12 cellular contexts compared by ENCODE assay signal in genomic region chrX:50470103-50471031, GRCh38. TPM values are rescaled to one million over a fixed set of nuclear protein-coding genes. Genes with fewer than 3 reads are reported as not detected.
DNase-seq lines count a peak whose midpoint lies in the region; ATAC-seq, FAIRE-seq and TF ChIP-seq lines count a peak whose summit lies in the region.
"Had no signal": no experiment of that assay in that cellular context is flagged by ENCODE, and none has a peak within 500 bp of the region (broad histone marks: within the 10 kb centered on the region; RNA-seq: fewer than 3 reads in every experiment).

Gene DGKK (minus strand): TSS chrX:50470825. CDS start chrX:50470678, 147 bp downstream.

- FAIRE-seq in A549 (lab: Jason Lieb, UNC), result no peak
- FAIRE-seq in GM12892 (lab: Jason Lieb, UNC), result no peak
- FAIRE-seq: frontal cortex had no signal

- H3K27me3 ChIP-seq in dorsolateral prefrontal cortex, result peaks cover 0 to 100% (median 89%) of the 10 kb centered on the region in 45 donors

- H3K4me2 ChIP-seq in A549, result peak within 1 kb of the TSS; percentile 68
- H3K4me2 ChIP-seq: KMS-11 had no signal

- peaks cover 9% of the 10 kb centered on the region for H3K4me1 Mint-ChIP-seq in mesothelial cell of epicardium
- H3K4me1 Mint-ChIP-seq: central memory CD8-positive, alpha-beta T cell had no signal

- intact Hi-C loops in dorsolateral prefrontal cortex (cut with DNase I), result no loop called here

- H3K27ac ChIP-seq in A549, result no peak within 1 kb of the TSS
- H3K27ac ChIP-seq in HEK293 (ENCODE audit: extremely low read depth, low read depth, low read length), result no peak within 1 kb of the TSS
- no peak within 1 kb of the TSS for H3K27ac ChIP-seq in dorsolateral prefrontal cortex
- H3K27ac ChIP-seq: KMS-11 had no signal

- H3K27ac Mint-ChIP-seq in mesothelial cell of epicardium, result no peak within 1 kb of the TSS

- no peaks in the 10 kb centered on the region for H3K36me3 ChIP-seq in HEK293 (ENCODE audit: control insufficient read depth in 2 of 2, insufficient read depth in 1 of 2, low read length in 2 of 2)

- H3K36me3 Mint-ChIP-seq in mesothelial cell of epicardium, result no peaks in the 10 kb centered on the region

- no peaks in the 10 kb centered on the region for H3K4me1 ChIP-seq in A549
- H3K4me1 ChIP-seq in HEK293 (ENCODE audit: control insufficient read depth, insufficient read depth, low read length), result 0 out of 2 replicates have a peak, but pooled peaks cover 3% of the 10 kb centered on the region

- TF ChIP-seq EP300 in A549 (IDR thresholded peaks at IDR 0.05), result no peak

- H3K9me3 Mint-ChIP-seq in mesothelial cell of epicardium, result peaks cover 11% of the 10 kb centered on the region
- H3K9me3 Mint-ChIP-seq: central memory CD8-positive, alpha-beta T cell had no signal

- H3K27me3 Mint-ChIP-seq in mesothelial cell of epicardium (ENCODE audit: low read depth), result peaks cover 97% of the 10 kb centered on the region

- H3K9me3 ChIP-seq in A549, result no peaks in the 10 kb centered on the region
- H3K9me3 ChIP-seq in HEK293 (ENCODE audit: control insufficient read depth, insufficient read depth, low read depth, low read length), result no peaks in the 10 kb centered on the region

- H3K4me3 Mint-ChIP-seq in mesothelial cell of epicardium, result peak within 1 kb of the TSS; percentile 52
- H3K4me3 Mint-ChIP-seq: central memory CD8-positive, alpha-beta T cell had no signal

- CTCF ChIA-PET in A549 (lab: Yijun Ruan, JAX) (interaction anchor here (1.0 kb wide), 1 partner anchor 10 kb away, joined by 3 read pairs; no protein-coding TSS in a partner anchor), HEK293 (lab: Yijun Ruan, JAX) (interaction anchor here (0.7 kb wide), 1 partner anchor 174 kb away, joined by 3 read pairs; no protein-coding TSS in a partner anchor)

- peak within 1 kb of the TSS; percentile 29; the same call in 2 of the 3 replicates for H3K4me3 ChIP-seq in A549
- H3K4me3 ChIP-seq in HEK293 (ENCODE audit: low read depth, low read length), result peak within 1 kb of the TSS; percentile 25
- peak within 1 kb of the TSS in 36 of 59 donors; percentile 7 to 56 (median 30) for H3K4me3 ChIP-seq in dorsolateral prefrontal cortex

- no peak for TF ChIP-seq RAD21 in A549 (conservative IDR thresholded peaks at IDR 0.05 in 1 of 2, IDR thresholded peaks at IDR 0.05 in 1 of 2)

- no peak for DNase-seq in A549 (ENCODE audit: low read depth in 1 of 2, low spot score in 1 of 2)
- DNase-seq in dorsolateral prefrontal cortex, result no peak
- DNase-seq in mesothelial cell of epicardium (ENCODE audit: low spot score in 2 of 2, unreplicated experiment in 2 of 2), result peak; percentile 21 to 47
- DNase-seq in GM12892 (ENCODE audit: insufficient read length), result no peak
- DNase-seq in hippocampal formation (lab: John Stamatoyannopoulos, UW), result no peak
- DNase-seq: T-helper 9 cell had no signal

- POLR2A ChIA-PET in A549 (lab: Yijun Ruan, JAX) (no interaction called here), HEK293 (lab: Yijun Ruan, JAX) (no interaction called here)

- TF ChIP-seq POLR2A in A549 (IDR thresholded peaks at IDR 0.05; ENCODE audit: low read length) (no peak), GM12892 (IDR thresholded peaks at IDR 0.05; ENCODE audit: low read depth, low read length) (no peak)

- ATAC-seq in A549 (peak; percentile 55 to 84), GM19328 (IDR thresholded peaks at IDR 0.05; ENCODE audit: unreplicated experiment) (no peak), HG03025 (IDR thresholded peaks at IDR 0.05; ENCODE audit: low FRiP score, unreplicated experiment) (no peak)

- no peak for TF ChIP-seq CTCF in A549 (IDR thresholded peaks at IDR 0.05)
- TF ChIP-seq CTCF in HEK293 (tag by site-specific recombination; IDR thresholded peaks at IDR 0.05), result no peak
- TF ChIP-seq CTCF in dorsolateral prefrontal cortex (IDR thresholded peaks at IDR 0.05 in 54 of 56, conservative IDR thresholded peaks at IDR 0.05 in 2 of 56; ENCODE audit: low read depth in 1 of 56, partially characterized antibody in 56 of 56), result no peak
- TF ChIP-seq CTCF in mesothelial cell of epicardium (IDR thresholded peaks at IDR 0.05; ENCODE audit: unreplicated experiment), result no peak

- WGBS in A549 (ENCODE audit: missing lambda C conversion rate), result 23% methylated on average over 6 of the region's 59 CpGs

TF ChIP-seq in A549, 52 proteins besides CTCF, POLR2A, EP300 and RAD21:
- TF ChIP-seq ATOH8 (CRISPR knock-in tag; IDR thresholded peaks at IDR 0.05; ENCODE audit: low read depth), result no peak
- no peak for TF ChIP-seq HDAC2 (IDR thresholded peaks at IDR 0.05)
- TF ChIP-seq TP53 (CRISPR knock-in tag; IDR thresholded peaks at IDR 0.05), result no peak
- no peak for TF ChIP-seq BHLHE40 (IDR thresholded peaks at IDR 0.05; ENCODE audit: low read depth, low read length)
- no peak for TF ChIP-seq KDM1A (IDR thresholded peaks at IDR 0.05; ENCODE audit: low read depth)
- no peak for TF ChIP-seq JUNB (IDR thresholded peaks at IDR 0.05)
- no peak for TF ChIP-seq TFCP2L1 (CRISPR knock-in tag; IDR thresholded peaks at IDR 0.05)
- no peak for TF ChIP-seq RFX5 (IDR thresholded peaks at IDR 0.05)
- TF ChIP-seq FOSL2 (IDR thresholded peaks at IDR 0.05), result no peak
- no peak for TF ChIP-seq FOSL2 (CRISPR knock-in tag; IDR thresholded peaks at IDR 0.05)
- no peak for TF ChIP-seq ZFP36 (IDR thresholded peaks at IDR 0.05; ENCODE audit: borderline replicate concordance, partially characterized antibody)
- no peak for TF ChIP-seq EHF (CRISPR knock-in tag; IDR thresholded peaks at IDR 0.05)
- no peak for TF ChIP-seq NR3C1 (IDR thresholded peaks at IDR 0.05)
- TF ChIP-seq ZSCAN20 (CRISPR knock-in tag; IDR thresholded peaks at IDR 0.05), result no peak

TF ChIP-seq in HEK293, 187 proteins besides CTCF, POLR2A, EP300 and RAD21:
- no peak for TF ChIP-seq ZNF169 (tag by site-specific recombination; IDR thresholded peaks at IDR 0.05)
- TF ChIP-seq SP3 (tag by site-specific recombination; IDR thresholded peaks at IDR 0.05), result peak; percentile 48
- peak; percentile 31; the same call in 1 of the 2 replicates for TF ChIP-seq EGR2 (tag by site-specific recombination; IDR thresholded peaks at IDR 0.05; ENCODE audit: low read depth)
- TF ChIP-seq ZNF146 (tag by site-specific recombination; IDR thresholded peaks at IDR 0.05), result no peak
- peak; percentile 32; the same call in 1 of the 2 replicates for TF ChIP-seq ZBTB20 (tag by site-specific recombination; IDR thresholded peaks at IDR 0.05)
- TF ChIP-seq ZNF394 (tag by site-specific recombination; IDR thresholded peaks at IDR 0.05; ENCODE audit: borderline replicate concordance), result no peak
- TF ChIP-seq KLF9 (tag by site-specific recombination; IDR thresholded peaks at IDR 0.05; ENCODE audit: low read depth), result peak; percentile 28; the same call in 1 of the 2 replicates
- TF ChIP-seq ZNF202 (tag by site-specific recombination; IDR thresholded peaks at IDR 0.05; ENCODE audit: borderline replicate concordance), result no peak
- TF ChIP-seq ZBTB26 (tag by site-specific recombination; optimal IDR thresholded peaks at IDR 0.05), result peak; percentile 21
- TF ChIP-seq ZFHX2 (tag by site-specific recombination; conservative IDR thresholded peaks at IDR 0.05), result peak; percentile 64
- TF ChIP-seq, protein P1, sequence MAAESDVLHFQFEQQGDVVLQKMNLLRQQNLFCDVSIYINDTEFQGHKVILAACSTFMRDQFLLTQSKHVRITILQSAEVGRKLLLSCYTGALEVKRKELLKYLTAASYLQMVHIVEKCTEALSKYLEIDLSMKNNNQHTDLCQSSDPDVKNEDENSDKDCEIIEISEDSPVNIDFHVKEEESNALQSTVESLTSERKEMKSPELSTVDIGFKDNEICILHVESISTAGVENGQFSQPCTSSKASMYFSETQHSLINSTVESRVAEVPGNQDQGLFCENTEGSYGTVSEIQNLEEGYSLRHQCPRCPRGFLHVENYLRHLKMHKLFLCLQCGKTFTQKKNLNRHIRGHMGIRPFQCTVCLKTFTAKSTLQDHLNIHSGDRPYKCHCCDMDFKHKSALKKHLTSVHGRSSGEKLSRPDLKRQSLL (tag by site-specific recombination; IDR thresholded peaks at IDR 0.05), result peak; percentile 82
- peak; percentile 65 for TF ChIP-seq GLIS2 (tag by site-specific recombination; IDR thresholded peaks at IDR 0.05)
- peak; percentile 80 for TF ChIP-seq SP2 (tag by site-specific recombination; IDR thresholded peaks at IDR 0.05)

RNA-seq across cellular contexts. Expression of gene DGKK, which starts in this region (rescaled TPM):
- polyA plus RNA-seq in A549 (2011; rRNA removed) (not detected in 2 replicates), A549 (2017; fragmentation: RNase III; extraction: RNeasy Plus Mini Kit Qiagen cat#74134 plus additional on column Dnase treatment) (not detected in 3 replicates)
- not detected in 2 replicates for polyA plus RNA-seq in A549 (2012; cell fraction: cytosol; rRNA removed)
- polyA plus RNA-seq in A549 (2012; cell fraction: nucleus; rRNA removed), result not detected in 2 replicates
- polyA minus RNA-seq in A549 (2011; rRNA and poly(A)+ RNA removed), result not detected in 2 replicates
- total RNA-seq in dorsolateral prefrontal cortex (under 1 TPM in 47 of 120 experiments, not detected in 73; 0.03 to 0.26 (median 0.09) TPM), mesothelial cell of epicardium (0.04 to 0.07 TPM (median 0.05 TPM) in 3 replicates)
- polyA plus RNA-seq in GM12892 (2012; ENCODE audit: missing spikeins), result not detected

Comparison
In these comparisons a context has a peak if more than half of its experiments do, and no peak if none do; other contexts are left out.
1. Peak in ATAC-seq, H3K4me3 ChIP-seq and H3K4me2 ChIP-seq in A549; RNA of the gene not detected or under 1 TPM.
2. Peak in DNase-seq in mesothelial cell of epicardium; RNA of the gene not detected or under 1 TPM.